10 cellular contexts compared by ENCODE assay signal in the genomic region with DNA sequence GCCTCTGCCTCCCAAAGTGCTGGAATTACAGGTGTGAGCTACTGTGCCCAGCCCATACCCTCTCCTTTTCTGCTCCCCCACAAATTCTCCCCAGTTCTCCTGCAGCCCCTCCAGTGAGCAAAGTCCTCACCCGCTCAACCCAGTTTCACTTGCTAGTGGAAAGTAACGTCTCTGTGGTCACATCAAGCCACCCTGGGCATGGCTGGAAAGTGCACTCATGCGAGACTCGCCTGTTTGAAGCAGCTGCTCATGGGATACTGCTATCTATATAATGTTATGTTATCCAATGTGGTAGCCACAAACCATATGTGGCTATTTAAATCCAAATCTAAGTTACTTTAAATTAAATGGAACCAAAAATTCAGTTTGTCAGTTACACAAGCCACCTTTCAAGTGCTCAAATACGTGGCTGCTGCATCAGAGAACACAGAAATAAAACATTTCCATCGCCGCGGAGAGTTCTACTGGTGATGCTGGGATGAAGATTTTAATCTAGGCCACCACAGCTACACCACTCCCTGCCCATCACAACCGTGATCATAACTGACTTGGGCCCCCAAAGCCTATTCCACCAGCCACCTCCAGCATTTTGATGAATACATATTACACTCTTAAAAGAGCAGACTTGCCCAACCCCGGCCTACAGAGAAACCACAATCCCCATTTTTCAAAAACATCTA.
A peak's percentile ranks its signal among the peaks of the same experiment; 100 is the strongest.
DNase-seq lines count a peak whose midpoint lies in the region; ATAC-seq and TF ChIP-seq lines count a peak whose summit lies in the region.
"Had no signal": no experiment of that assay in that cellular context is flagged by ENCODE, and none has a peak within 500 bp of the region (broad histone marks: within the 10 kb centered on the region; RNA-seq: fewer than 3 reads in every experiment).

No MANE protein-coding gene starts in this region.

- TF ChIP-seq POLR2A in vagina (IDR thresholded peaks at IDR 0.05): no peak

- peak overlapping the region; percentile 69 for H3K4me3 Mint-ChIP-seq in activated T-helper 17 cell treated with anti-CD3 and anti-CD28 coated beads, Interleukin-2, amount 50 U/mL, for 72 hours
- H3K4me3 Mint-ChIP-seq in mesothelial cell of epicardium: no peak overlapping the region

- H3K4me1 Mint-ChIP-seq in activated T-helper 17 cell treated with anti-CD3 and anti-CD28 coated beads, Interleukin-2, amount 50 U/mL, for 72 hours: peaks cover 19% of the 10 kb centered on the region
- peaks cover 54% of the 10 kb centered on the region for H3K4me1 Mint-ChIP-seq in mesothelial cell of epicardium

- no peaks in the 10 kb centered on the region for H3K36me3 ChIP-seq in vagina

- peak overlapping the region; percentile 71 for H3K27ac ChIP-seq in vagina

- no peaks in the 10 kb centered on the region for H3K9me3 ChIP-seq in vagina

- no peaks in the 10 kb centered on the region for H3K36me3 Mint-ChIP-seq in activated T-helper 17 cell treated with anti-CD3 and anti-CD28 coated beads, Interleukin-2, amount 50 U/mL, for 72 hours (ENCODE audit: low read depth)
- no peaks in the 10 kb centered on the region for H3K36me3 Mint-ChIP-seq in mesothelial cell of epicardium
- H3K36me3 Mint-ChIP-seq: CD4-positive, CD25-positive, alpha-beta regulatory T cell had no signal

- H3K4me3 ChIP-seq in vagina: no peak overlapping the region

- H3K4me1 ChIP-seq in vagina: peaks cover 24% of the 10 kb centered on the region

- H3K27ac Mint-ChIP-seq in activated T-helper 17 cell treated with anti-CD3 and anti-CD28 coated beads, Interleukin-2, amount 50 U/mL, for 72 hours: peak overlapping the region; percentile 82
- H3K27ac Mint-ChIP-seq in mesothelial cell of epicardium: peak overlapping the region; percentile 87

- intact Hi-C loops in vagina (cut with DNase I): no loop called here

- H3K27me3 Mint-ChIP-seq in activated T-helper 17 cell treated with anti-CD3 and anti-CD28 coated beads, Interleukin-2, amount 50 U/mL, for 72 hours: no peaks in the 10 kb centered on the region
- H3K27me3 Mint-ChIP-seq in mesothelial cell of epicardium (ENCODE audit: low read depth): no peaks in the 10 kb centered on the region

- no peaks in the 10 kb centered on the region for H3K27me3 ChIP-seq in vagina

- peak; percentile 20 for DNase-seq in stimulated activated CD4-positive, alpha-beta T cell treated with anti-CD3 and anti-CD28 coated beads, Interleukin-15, amount 100 ng/mL, for 24 hours
- DNase-seq in stimulated activated CD4-positive, alpha-beta T cell treated with anti-CD3 and anti-CD28 coated beads, Interleukin-12 subunit alpha, Interleukin-12 subunit beta, amount 100 ng/mL, for 4 hours: no peak
- DNase-seq in mesothelial cell of epicardium (ENCODE audit: low spot score in 2 of 2, unreplicated experiment in 2 of 2) (peak in 1 of 2 experiments; percentile 35), vagina (ENCODE audit: extremely low spot score in 2 of 2) (peak; percentile 42 to 58), activated gamma-delta T cell (lab: John Stamatoyannopoulos, UW) (no peak), NCI-H524 treated with DMSO at 0.1 percent for 48 hours (lab: John Stamatoyannopoulos, UW) (no peak)
- DNase-seq: KG1 had no signal

- no peaks in the 10 kb centered on the region for H3K9me3 Mint-ChIP-seq in activated T-helper 17 cell treated with anti-CD3 and anti-CD28 coated beads, Interleukin-2, amount 50 U/mL, for 72 hours
- H3K9me3 Mint-ChIP-seq in mesothelial cell of epicardium: no peaks in the 10 kb centered on the region

- peak; percentile 66 for ATAC-seq in activated T-helper 17 cell treated with anti-CD3 and anti-CD28 coated beads, Interleukin-2, amount 50 U/mL, for 72 hours (replicated peaks)
- no peak for ATAC-seq in HG03135 (IDR thresholded peaks at IDR 0.05; ENCODE audit: unreplicated experiment)

- TF ChIP-seq CTCF in mesothelial cell of epicardium (IDR thresholded peaks at IDR 0.05; ENCODE audit: unreplicated experiment) (no peak), vagina (IDR thresholded peaks at IDR 0.05) (no peak)

Comparison
In these comparisons a context has a peak if more than half of its experiments do, and no peak if none do; other contexts are left out.
1. DNase-seq: peak in stimulated activated CD4-positive, alpha-beta T cell treated with anti-CD3 and anti-CD28 coated beads, Interleukin-15, amount 100 ng/mL, for 24 hours (single experiment) and vagina (2 of 2); none in stimulated activated CD4-positive, alpha-beta T cell treated with anti-CD3 and anti-CD28 coated beads, Interleukin-12 subunit alpha, Interleukin-12 subunit beta, amount 100 ng/mL, for 4 hours (single experiment), activated gamma-delta T cell (single experiment) and NCI-H524 treated with DMSO at 0.1 percent for 48 hours (single experiment).